11 cellular contexts compared by ENCODE assay signal in genomic region chr6:70857387-70858077, GRCh38.
A peak's percentile ranks its signal among the peaks of the same experiment; 100 is the strongest.
DNase-seq lines count a peak whose midpoint lies in the region; ATAC-seq and TF ChIP-seq lines count a peak whose summit lies in the region.
"Had no signal": no experiment of that assay in that cellular context is flagged by ENCODE, and none has a peak within 500 bp of the region (broad histone marks: within the 10 kb centered on the region; RNA-seq: fewer than 3 reads in every experiment).

No MANE protein-coding gene starts in this region.

- no peak overlapping the region for H2AFZ ChIP-seq in Karpas-422 (ENCODE audit: low read length)

- H3K9me3 ChIP-seq in Karpas-422 (ENCODE audit: low read length): no peaks in the 10 kb centered on the region
- no peaks in the 10 kb centered on the region for H3K9me3 ChIP-seq in spleen
- H3K9me3 ChIP-seq: BLaER1, tibial nerve had no signal

- H3K4me3 ChIP-seq in Karpas-422 (ENCODE audit: low read length) (no peak overlapping the region), spleen (no peak overlapping the region)
- H3K4me3 ChIP-seq: BLaER1, tibial nerve had no signal

- H3K79me2 ChIP-seq in Karpas-422 (ENCODE audit: low read length): no peaks in the 10 kb centered on the region

- no peak overlapping the region for H3K9ac ChIP-seq in Karpas-422 (ENCODE audit: low read length)
- H3K9ac ChIP-seq: BLaER1 had no signal

- H3K27ac ChIP-seq in Karpas-422 (ENCODE audit: low read length): no peak overlapping the region
- no peak overlapping the region for H3K27ac ChIP-seq in spleen
- H3K27ac ChIP-seq: BLaER1, tibial nerve had no signal

- ATAC-seq in GM18498 (IDR thresholded peaks at IDR 0.05; ENCODE audit: unreplicated experiment) (peak; percentile 100), GM19455 (IDR thresholded peaks at IDR 0.05; ENCODE audit: unreplicated experiment) (peak; percentile 99), HG02938 (IDR thresholded peaks at IDR 0.05; ENCODE audit: unreplicated experiment) (peak; percentile 100)

- TF ChIP-seq POLR2A in spleen (IDR thresholded peaks at IDR 0.05): no peak

- intact Hi-C loops in spleen (cut with DNase I; ENCODE audit: low total_unique reads): no loop called here

- WGBS in spleen, 5 donors: 69 to 85% (median 79%) methylated on average over 5 of the region's 5 CpGs

- H3K36me3 ChIP-seq in Karpas-422 (ENCODE audit: insufficient read depth, low read length) (no peaks in the 10 kb centered on the region), spleen (peaks cover 0 to 78% (median 27%) of the 10 kb centered on the region in 6 donors)

- peak; percentile 62 for DNase-seq in Karpas-422
- DNase-seq in spleen: no peak
- no peak for DNase-seq in SHP77 treated with DMSO at 0.1 percent for 48 hours (lab: John Stamatoyannopoulos, UW)
- DNase-seq in HK-2 (ENCODE audit: unreplicated experiment): no peak
- no peak for DNase-seq in NCI-H774 (lab: John Stamatoyannopoulos, UW)
- DNase-seq: NCI-H510A had no signal

- H3K27me3 ChIP-seq in Karpas-422 (ENCODE audit: low read length): no peaks in the 10 kb centered on the region
- no peaks in the 10 kb centered on the region for H3K27me3 ChIP-seq in spleen (replicated peaks in 1 of 7)
- H3K27me3 ChIP-seq: BLaER1, tibial nerve had no signal

- H3K4me2 ChIP-seq in Karpas-422 (ENCODE audit: low read depth, low read length, poor library complexity, severe bottlenecking): no peak overlapping the region
- H3K4me2 ChIP-seq: BLaER1 had no signal

- TF ChIP-seq CTCF in spleen (IDR thresholded peaks at IDR 0.05 in 8 of 11, conservative IDR thresholded peaks at IDR 0.05 in 3 of 11): no peak

- H3K9me2 ChIP-seq in Karpas-422 (replicated peaks; ENCODE audit: insufficient read depth, low read length): no peaks in the 10 kb centered on the region

- H4K20me1 ChIP-seq in Karpas-422 (ENCODE audit: insufficient read depth, low read depth, low read length): no peaks in the 10 kb centered on the region
- H4K20me1 ChIP-seq: BLaER1 had no signal

- H3K4me1 ChIP-seq in Karpas-422 (ENCODE audit: low read length): peaks cover 16% of the 10 kb centered on the region
- peaks cover 0 to 12% (median 0%) of the 10 kb centered on the region in 6 donors for H3K4me1 ChIP-seq in spleen
- H3K4me1 ChIP-seq: BLaER1, tibial nerve had no signal
